In the genomic region with DNA sequence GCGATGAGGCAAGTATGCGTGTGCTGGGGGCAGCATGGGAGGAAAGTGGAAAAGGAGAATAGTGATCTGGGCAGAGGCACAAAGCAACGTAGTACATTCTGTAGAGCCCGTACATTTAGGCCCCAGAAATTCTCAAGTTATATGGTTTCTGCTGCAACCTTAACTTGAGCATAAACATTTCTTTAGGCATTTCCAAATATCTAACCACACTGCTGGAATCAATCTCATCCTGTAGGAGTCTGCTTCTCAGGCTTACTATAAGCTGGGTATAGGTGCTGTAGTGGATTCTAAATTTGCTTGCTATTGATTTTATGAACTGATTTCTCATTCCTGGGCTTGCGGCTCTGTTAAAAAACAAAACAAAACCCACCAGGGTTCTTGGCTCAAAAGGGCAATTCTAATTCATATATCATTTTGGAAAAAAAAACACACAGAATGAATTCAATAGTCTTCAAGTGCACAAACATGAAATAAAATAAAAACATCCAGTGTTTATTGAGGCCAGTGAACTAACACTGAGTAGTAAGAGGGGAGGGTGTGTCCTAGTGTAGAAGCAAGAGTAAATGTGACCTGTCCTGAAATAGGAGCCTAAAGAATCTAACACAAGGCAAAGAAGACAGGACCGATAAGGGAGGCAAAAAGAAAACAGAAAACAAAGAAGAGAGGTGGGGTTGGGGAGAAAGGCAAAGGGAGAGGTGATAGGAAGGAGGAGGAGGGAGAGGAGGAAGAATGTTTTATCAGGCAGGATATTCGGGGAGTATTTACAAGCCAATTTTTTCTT, we compare ENCODE assay signal across 19 cellular contexts.
"Had no signal": no experiment of that assay in that cellular context is flagged by ENCODE, and none has a peak within 500 bp of the region (broad histone marks: within the 10 kb centered on the region; RNA-seq: fewer than 3 reads in every experiment).

No MANE protein-coding gene starts in this region.

- H3K9ac ChIP-seq: neural progenitor cell had no signal

- H3K27me3 ChIP-seq: dorsolateral prefrontal cortex, neural progenitor cell, pancreas, upper lobe of left lung had no signal

- ATAC-seq: activated CD4-positive, alpha-beta T cell treated with anti-CD3 and anti-CD28 coated beads for 36 hours; activated CD8-positive, alpha-beta memory T cell treated with anti-CD3 and anti-CD28 coated beads, Interleukin-2, amount 10 ng/mL, durations not matched to agents 7 days and 5 days; left ventricle myocardium superior; pancreas; SK-N-SH treated with all-trans-retinoic acid at 6 μM for 48 hours had no signal

- H3K36me3 ChIP-seq: neural progenitor cell, pancreas, upper lobe of left lung had no signal

- H3K4me1 ChIP-seq: pancreas, upper lobe of left lung had no signal

- DNase-seq: activated CD4-positive, alpha-beta memory T cell treated with anti-CD3 and anti-CD28 coated beads for 36 hours; activated CD4-positive, alpha-beta T cell treated with anti-CD3 and anti-CD28 coated beads for 36 hours; activated CD8-positive, alpha-beta memory T cell treated with anti-CD3 and anti-CD28 coated beads, Interleukin-2, amount 10 ng/mL, durations not matched to agents 7 days and 5 days; activated effector memory CD4-positive, alpha-beta T cell treated with Interleukin-2 at 50 U/mL for 16 hours; activated naive CD4-positive, alpha-beta T cell treated with anti-CD3 and anti-CD28 coated beads, Interleukin-2, amount 50 U/mL, for 16 hours; activated T-cell treated with anti-CD3 and anti-CD28 coated beads, Interleukin-2, amount 50 U/mL, for 24 hours; dorsolateral prefrontal cortex; hippocampal formation; kidney; left ventricle myocardium superior; pancreas; retina; stimulated activated CD4-positive, alpha-beta T cell treated with anti-CD3 and anti-CD28 coated beads, Interleukin-4, amount 100 ng/mL, for 1 hour; stimulated activated naive CD4-positive, alpha-beta T cell treated with Interleukin-2 at 50 U/mL for 16 hours; T-helper 1 cell; T1000; upper lobe of left lung had no signal

- H3K9me3 ChIP-seq: pancreas, upper lobe of left lung had no signal

- H3K4me3 ChIP-seq: dorsolateral prefrontal cortex, neural progenitor cell, pancreas, upper lobe of left lung had no signal

- H3K36me3 Mint-ChIP-seq: activated CD4-positive, alpha-beta memory T cell treated with anti-CD3 and anti-CD28 coated beads for 36 hours; neural progenitor cell had no signal

- H3K27ac Mint-ChIP-seq: activated CD4-positive, alpha-beta memory T cell treated with anti-CD3 and anti-CD28 coated beads for 36 hours; activated CD4-positive, alpha-beta T cell treated with anti-CD3 and anti-CD28 coated beads for 36 hours; activated CD8-positive, alpha-beta memory T cell treated with anti-CD3 and anti-CD28 coated beads, Interleukin-2, amount 10 ng/mL, durations not matched to agents 7 days and 5 days; activated T-cell treated with anti-CD3 and anti-CD28 coated beads, Interleukin-2, amount 50 U/mL, for 24 hours; neural progenitor cell had no signal

- H3K4me3 Mint-ChIP-seq: activated CD4-positive, alpha-beta memory T cell treated with anti-CD3 and anti-CD28 coated beads for 36 hours; activated CD4-positive, alpha-beta T cell treated with anti-CD3 and anti-CD28 coated beads for 36 hours; activated CD8-positive, alpha-beta memory T cell treated with anti-CD3 and anti-CD28 coated beads, Interleukin-2, amount 10 ng/mL, durations not matched to agents 7 days and 5 days; activated T-cell treated with anti-CD3 and anti-CD28 coated beads, Interleukin-2, amount 50 U/mL, for 24 hours; neural progenitor cell had no signal

- H3K9me3 Mint-ChIP-seq: activated CD4-positive, alpha-beta memory T cell treated with anti-CD3 and anti-CD28 coated beads for 36 hours; activated T-cell treated with anti-CD3 and anti-CD28 coated beads, Interleukin-2, amount 50 U/mL, for 24 hours; neural progenitor cell had no signal

- H3K27ac ChIP-seq: dorsolateral prefrontal cortex, neural progenitor cell, pancreas, upper lobe of left lung had no signal

- H3K27me3 Mint-ChIP-seq: activated CD4-positive, alpha-beta memory T cell treated with anti-CD3 and anti-CD28 coated beads for 36 hours; activated CD4-positive, alpha-beta T cell treated with anti-CD3 and anti-CD28 coated beads for 36 hours; activated CD8-positive, alpha-beta memory T cell treated with anti-CD3 and anti-CD28 coated beads, Interleukin-2, amount 10 ng/mL, durations not matched to agents 7 days and 5 days; activated T-cell treated with anti-CD3 and anti-CD28 coated beads, Interleukin-2, amount 50 U/mL, for 24 hours had no signal
